21 cellular contexts compared by ENCODE assay signal in the genomic region with DNA sequence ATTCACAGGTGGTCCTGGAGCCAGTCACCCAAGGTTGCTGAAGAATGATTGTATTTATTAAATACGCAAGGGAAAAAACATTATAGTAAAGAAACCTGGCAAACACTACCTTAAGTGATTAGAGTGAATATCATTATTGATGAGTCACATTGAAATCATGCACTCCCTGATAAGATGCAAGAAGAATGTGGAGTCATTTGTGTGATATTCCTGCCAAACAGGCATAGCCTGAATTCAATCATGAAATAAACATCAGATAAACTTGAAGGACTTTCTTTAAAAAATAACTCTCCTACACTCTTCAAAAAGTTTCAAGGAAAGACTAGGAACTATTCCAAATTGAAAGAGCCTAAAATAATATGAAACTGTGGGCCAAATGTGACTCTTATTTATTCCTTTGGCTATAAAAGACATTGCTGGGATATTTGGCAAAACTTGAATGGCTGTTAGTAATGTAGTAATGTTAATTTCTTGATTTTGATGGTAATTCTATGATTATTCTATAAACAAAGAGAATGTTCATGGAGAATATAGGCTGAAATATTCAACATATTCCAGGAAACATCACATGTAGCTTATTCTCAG.
DNase-seq lines count a peak whose midpoint lies in the region; ATAC-seq and TF ChIP-seq lines count a peak whose summit lies in the region.
"Had no signal": no experiment of that assay in that cellular context is flagged by ENCODE, and none has a peak within 500 bp of the region (broad histone marks: within the 10 kb centered on the region; RNA-seq: fewer than 3 reads in every experiment).

No MANE protein-coding gene starts in this region.

- H3K27me3 ChIP-seq in thyroid gland: no peaks in the 10 kb centered on the region
- H3K27me3 ChIP-seq: cardiac muscle cell, esophagus muscularis mucosa, heart right ventricle, uterus had no signal

- H3K36me3 Mint-ChIP-seq in activated naive CD8-positive, alpha-beta T cell: peaks cover 6% of the 10 kb centered on the region
- H3K36me3 Mint-ChIP-seq in activated naive CD8-positive, alpha-beta T cell treated with anti-CD3 and anti-CD28 coated beads for 36 hours: no peaks in the 10 kb centered on the region
- H3K36me3 Mint-ChIP-seq: immature natural killer cell had no signal

- H3K27me3 Mint-ChIP-seq in activated naive CD8-positive, alpha-beta T cell: no peaks in the 10 kb centered on the region
- no peaks in the 10 kb centered on the region for H3K27me3 Mint-ChIP-seq in activated naive CD8-positive, alpha-beta T cell treated with anti-CD3 and anti-CD28 coated beads for 36 hours
- H3K27me3 Mint-ChIP-seq: activated naive CD4-positive, alpha-beta T cell treated with anti-CD3 and anti-CD28 coated beads, Interleukin-2, amount 50 U/mL, for 24 hours; naive thymus-derived CD8-positive, alpha-beta T cell had no signal

- intact Hi-C loops in thyroid gland (cut with DNase I): no loop called here

- H3K27ac Mint-ChIP-seq in activated naive CD8-positive, alpha-beta T cell: peak overlapping the region; percentile 95
- H3K27ac Mint-ChIP-seq in activated naive CD8-positive, alpha-beta T cell treated with anti-CD3 and anti-CD28 coated beads for 36 hours: no peak overlapping the region

- WGBS in thyroid gland, 2 donors: 26 to 63% methylated on average over 1 of the region's 1 CpG

- TF ChIP-seq CTCF in cardiac fibroblast (IDR thresholded peaks at IDR 0.05; ENCODE audit: low read depth, low read length): no peak
- no peak for TF ChIP-seq CTCF in thyroid gland (IDR thresholded peaks at IDR 0.05)

- no peak for DNase-seq in activated naive CD8-positive, alpha-beta T cell treated with anti-CD3 and anti-CD28 coated beads for 36 hours
- DNase-seq in cardiac fibroblast (ENCODE audit: low read depth in 2 of 2): peak; percentile 7 to 65
- peak; percentile 46 for DNase-seq in kidney glomerular epithelial cell (lab: John Stamatoyannopoulos, UW)
- DNase-seq in thyroid gland: no peak
- DNase-seq in stimulated activated naive CD4-positive, alpha-beta T cell treated with Interleukin-2 at 50 U/mL for 16 hours (lab: John Stamatoyannopoulos, UW): no peak
- no peak for DNase-seq in germinal center (ENCODE audit: low spot score)
- DNase-seq: C1 segment of cervical spinal cord, heart right ventricle, NCI-H1436, NCI-H774, uterus had no signal

- H3K36me3 ChIP-seq in thyroid gland: no peaks in the 10 kb centered on the region
- H3K36me3 ChIP-seq: cardiac muscle cell, esophagus muscularis mucosa, heart right ventricle, uterus had no signal

- no peak overlapping the region for H3K4me3 Mint-ChIP-seq in activated naive CD8-positive, alpha-beta T cell
- H3K4me3 Mint-ChIP-seq in activated naive CD8-positive, alpha-beta T cell treated with anti-CD3 and anti-CD28 coated beads for 36 hours: no peak overlapping the region

- H3K9me3 Mint-ChIP-seq in activated naive CD8-positive, alpha-beta T cell (ENCODE audit: low read depth): peaks cover 2% of the 10 kb centered on the region
- H3K9me3 Mint-ChIP-seq in activated naive CD8-positive, alpha-beta T cell treated with anti-CD3 and anti-CD28 coated beads for 36 hours: peaks cover 2% of the 10 kb centered on the region

- no peak overlapping the region for H3K4me3 ChIP-seq in cardiac fibroblast (replicated peaks in 1 of 2; ENCODE audit: low read depth in 2 of 2, low read length in 2 of 2)
- no peak overlapping the region for H3K4me3 ChIP-seq in thyroid gland (replicated peaks in 1 of 3)
- H3K4me3 ChIP-seq: A549, cardiac muscle cell, esophagus muscularis mucosa, heart right ventricle, uterus had no signal

- H3K4me1 ChIP-seq in thyroid gland: peaks cover 5 to 7% of the 10 kb centered on the region in 2 donors
- H3K4me1 ChIP-seq: A549, parathyroid adenoma had no signal

- peak overlapping the region in 2 of 3 donors; percentile 12 to 39 for H3K27ac ChIP-seq in thyroid gland
- H3K27ac ChIP-seq: A549, cardiac muscle cell, esophagus muscularis mucosa, heart right ventricle, parathyroid adenoma, uterus had no signal

- no peak for TF ChIP-seq POLR2A in thyroid gland (IDR thresholded peaks at IDR 0.05)

- ATAC-seq in GM21619 (IDR thresholded peaks at IDR 0.05; ENCODE audit: unreplicated experiment): no peak
- ATAC-seq: A549, Panc1 had no signal

- H3K4me1 Mint-ChIP-seq in activated naive CD8-positive, alpha-beta T cell (ENCODE audit: low read depth): peaks cover 55% of the 10 kb centered on the region
- H3K4me1 Mint-ChIP-seq in activated naive CD8-positive, alpha-beta T cell treated with anti-CD3 and anti-CD28 coated beads for 36 hours: peaks cover 9% of the 10 kb centered on the region

- no peaks in the 10 kb centered on the region for H3K9me3 ChIP-seq in thyroid gland
- H3K9me3 ChIP-seq: A549, esophagus muscularis mucosa, uterus had no signal

Comparison
In these comparisons a context has a peak if more than half of its experiments do, and no peak if none do; other contexts are left out.
1. DNase-seq: peak in cardiac fibroblast (2 of 2) and kidney glomerular epithelial cell (single experiment); none in activated naive CD8-positive, alpha-beta T cell treated with anti-CD3 and anti-CD28 coated beads for 36 hours (single experiment), thyroid gland (0 of 2), stimulated activated naive CD4-positive, alpha-beta T cell treated with Interleukin-2 at 50 U/mL for 16 hours (single experiment) and germinal center (single experiment).